10 cellular contexts compared by ENCODE assay signal in the genomic region with DNA sequence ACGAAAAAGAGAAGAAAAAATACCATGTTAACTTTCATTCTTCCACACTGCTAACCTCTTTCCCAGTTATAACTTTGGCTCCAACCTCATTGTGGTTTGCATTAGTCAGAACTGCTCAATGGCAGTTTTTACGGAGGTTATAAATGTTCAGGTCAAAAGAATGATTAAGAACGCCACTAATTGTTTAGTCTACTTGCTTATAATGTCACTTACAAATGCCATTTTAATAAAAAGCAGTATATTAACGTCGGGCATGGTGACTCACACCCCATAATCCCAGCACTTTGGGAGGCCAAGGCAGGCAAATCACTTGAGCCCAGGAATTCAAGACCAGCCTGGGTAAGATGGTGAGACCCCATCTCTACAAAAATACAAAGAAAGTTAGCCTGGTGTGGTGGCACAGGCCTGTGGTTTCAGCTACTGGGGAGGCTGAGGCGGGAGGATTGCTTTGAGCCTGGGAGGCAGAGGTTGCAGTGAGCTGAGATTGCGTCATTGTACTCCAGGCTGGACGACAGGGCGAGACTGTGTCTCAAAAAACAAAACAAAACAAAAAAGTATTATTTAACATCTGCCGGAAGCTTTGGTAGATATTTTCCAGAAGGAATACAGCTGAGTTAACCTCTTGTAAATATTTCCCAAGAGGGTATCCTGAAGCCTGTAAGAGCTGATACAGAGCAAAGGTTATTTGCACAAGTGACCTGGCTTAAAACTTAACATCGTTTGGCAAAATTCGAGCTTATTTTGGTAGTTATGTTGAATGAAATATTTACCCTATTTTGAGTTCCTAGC. TPM values are rescaled to one million over a fixed set of nuclear protein-coding genes. Genes with fewer than 3 reads are reported as not detected.
DNase-seq lines count a peak whose midpoint lies in the region; ATAC-seq and TF ChIP-seq lines count a peak whose summit lies in the region.
"Had no signal": no experiment of that assay in that cellular context is flagged by ENCODE, and none has a peak within 500 bp of the region (broad histone marks: within the 10 kb centered on the region; RNA-seq: fewer than 3 reads in every experiment).

No MANE protein-coding gene starts in this region.

- no peak overlapping the region for H3K23ac ChIP-seq in trophoblast cell (ENCODE audit: low read length)

- TF ChIP-seq CTCF in epithelial cell of proximal tubule (conservative IDR thresholded peaks at IDR 0.05; ENCODE audit: low read depth, low read length): no peak

- no peak overlapping the region for H2AFZ ChIP-seq in trophoblast cell (ENCODE audit: insufficient read depth, low read length, poor library complexity)

- ATAC-seq in GM18511 (IDR thresholded peaks at IDR 0.05; ENCODE audit: unreplicated experiment) (no peak), HG03280 (IDR thresholded peaks at IDR 0.05; ENCODE audit: unreplicated experiment) (no peak)

- no peak overlapping the region for H4K12ac ChIP-seq in trophoblast cell (ENCODE audit: low read depth, low read length)

- no peak overlapping the region for H3K14ac ChIP-seq in trophoblast cell (ENCODE audit: low read length)

- H3K9ac ChIP-seq in trophoblast cell (ENCODE audit: low read length): no peak overlapping the region

- H3K4me3 ChIP-seq in epithelial cell of proximal tubule (ENCODE audit: low read depth, low read length) (no peak overlapping the region), trophoblast cell (ENCODE audit: low read depth, low read length) (no peak overlapping the region)
- H3K4me3 ChIP-seq: prostate gland had no signal

- no peak overlapping the region for H4K91ac ChIP-seq in trophoblast cell (ENCODE audit: low read depth, low read length)

- H3K18ac ChIP-seq in trophoblast cell (ENCODE audit: low read length): no peak overlapping the region

- H3K4me2 ChIP-seq in trophoblast cell (ENCODE audit: low read length): no peak overlapping the region

- H3K27ac ChIP-seq in trophoblast cell (ENCODE audit: low read depth, low read length): no peak overlapping the region
- H3K27ac ChIP-seq: prostate gland had no signal

- DNase-seq in EH (ENCODE audit: low read depth) (peak; percentile 97), RKO (ENCODE audit: low spot score) (peak; percentile 42), epithelial cell of proximal tubule (ENCODE audit: low read depth) (peak; percentile 69), trophoblast cell (peak in 1 of 2 donors; percentile 38), SK-N-DZ (ENCODE audit: low spot score) (no peak), CD1c-positive myeloid dendritic cell (ENCODE audit: extremely low spot score) (no peak)
- DNase-seq: aorta had no signal

- no peak overlapping the region for H2BK120ac ChIP-seq in trophoblast cell (ENCODE audit: insufficient read depth, low read length, poor library complexity)

- peaks cover 9% of the 10 kb centered on the region for H3K79me1 ChIP-seq in trophoblast cell (ENCODE audit: low read length)

- no peak overlapping the region for H2BK12ac ChIP-seq in trophoblast cell (ENCODE audit: low read length)

- H3K36me3 ChIP-seq in trophoblast cell (ENCODE audit: control insufficient read depth in 1 of 2, insufficient read depth in 2 of 2, low read length in 2 of 2): peaks cover 0 to 4% of the 10 kb centered on the region in 2 experiments
- H3K36me3 ChIP-seq: prostate gland had no signal

- H3K4ac ChIP-seq in trophoblast cell (ENCODE audit: low read depth, low read length): peak overlapping the region; percentile 56

- no CpG with 5 or more reads among the region's 12 CpGs for WGBS in trophoblast cell (ENCODE audit: extremely low coverage, insufficient coverage, insufficient read length)

- H2AK5ac ChIP-seq in trophoblast cell (ENCODE audit: low read length): no peak overlapping the region

- no peaks in the 10 kb centered on the region for H3K9me3 ChIP-seq in trophoblast cell (ENCODE audit: insufficient read depth, low read depth, low read length)
- H3K9me3 ChIP-seq: prostate gland had no signal

- no peaks in the 10 kb centered on the region for H3K27me3 ChIP-seq in trophoblast cell (ENCODE audit: insufficient read depth, low read length)

- no peak overlapping the region for H4K8ac ChIP-seq in trophoblast cell (ENCODE audit: low read depth, low read length)

- peaks cover 3 to 5% of the 10 kb centered on the region in 2 experiments for H3K4me1 ChIP-seq in trophoblast cell (ENCODE audit: control insufficient read depth in 1 of 2, insufficient read depth in 2 of 2, low read length in 2 of 2)

- H2BK5ac ChIP-seq in trophoblast cell (ENCODE audit: low read depth, low read length, poor library complexity): no peak overlapping the region

- peaks cover 8% of the 10 kb centered on the region for H3K79me2 ChIP-seq in trophoblast cell (ENCODE audit: control insufficient read depth, insufficient read depth, low read length, poor library complexity)

RNA-seq across cellular contexts. Expression of gene AGPS, which starts 5.1 kb away (rescaled TPM):
- total RNA-seq in epithelial cell of proximal tubule: 36.8 and 38.7 TPM in 2 replicates
- polyA plus RNA-seq in trophoblast cell (2013): 22.4 and 25.8 TPM in 2 replicates
- 24.5 and 27.1 TPM in 2 replicates for polyA plus RNA-seq in SK-N-DZ (2014; cell fraction: cytosol; rRNA removed)
- 43.3 and 91.5 TPM in 2 replicates for polyA plus RNA-seq in SK-N-DZ (2014; cell fraction: nucleus; rRNA removed)

Comparison
In these comparisons a context has a peak if more than half of its experiments do, and no peak if none do; other contexts are left out.
1. DNase-seq: peak in EH (single experiment), RKO (single experiment) and epithelial cell of proximal tubule (single experiment); none in SK-N-DZ (single experiment) and CD1c-positive myeloid dendritic cell (single experiment).